Comparison of ENCODE assay signal across 1 cellular context in genomic region chr7:102395620-102395957, GRCh38.
TF ChIP-seq lines count a peak whose summit lies in the region.

No MANE protein-coding gene starts in this region.

TF ChIP-seq in IMR-90, 13 proteins besides CTCF, POLR2A, EP300 and RAD21:
- no peak for TF ChIP-seq MXI1 (IDR thresholded peaks at IDR 0.05; ENCODE audit: borderline replicate concordance, low read depth, low read length)
- no peak for TF ChIP-seq ELK1 (IDR thresholded peaks at IDR 0.05; ENCODE audit: borderline replicate concordance, low read depth, low read length)
- TF ChIP-seq RCOR1 (IDR thresholded peaks at IDR 0.05; ENCODE audit: insufficient replicate concordance, low read length) = no peak
- no peak for TF ChIP-seq NFE2L2 (IDR thresholded peaks at IDR 0.05; ENCODE audit: low read depth, low read length)
- TF ChIP-seq BHLHE40 (IDR thresholded peaks at IDR 0.05; ENCODE audit: low read depth, low read length) = no peak
- no peak for TF ChIP-seq FOS (IDR thresholded peaks at IDR 0.05; ENCODE audit: low read depth, low read length)
- no peak for TF ChIP-seq MAFK (IDR thresholded peaks at IDR 0.05; ENCODE audit: low read depth, low read length)
- TF ChIP-seq SMC3 (IDR thresholded peaks at IDR 0.05; ENCODE audit: low read depth, low read length) = no peak
TF ChIP-seq in IMR-90: peak in this region for 0.
